Comparison of ENCODE assay signal across 6 cellular contexts in genomic region chr6:47031656-47032055, GRCh38. TPM values are rescaled to one million over a fixed set of nuclear protein-coding genes. Genes with fewer than 3 reads are reported as not detected.
"Had no signal": no experiment of that assay in that cellular context is flagged by ENCODE, and none has a peak within 500 bp of the region (broad histone marks: within the 10 kb centered on the region; RNA-seq: fewer than 3 reads in every experiment).

No MANE protein-coding gene starts in this region.

- H3K27ac Mint-ChIP-seq: GM23338, H9 had no signal

- ATAC-seq: GM23338, K562 had no signal

- DNase-seq: H9, HCEC 1CT, IMR-90 had no signal

- H3K4me3 ChIP-seq: GM23338, K562 had no signal

- H3K4me3 Mint-ChIP-seq: GM23338, H9 had no signal

- H3K9me3 Mint-ChIP-seq: GM23338, H9 had no signal

RNA-seq across cellular contexts. Expression of gene ADGRF1, which starts 10.5 kb away (rescaled TPM):
- total RNA-seq: GM23338, H1, H9, IMR-90, K562 had no signal
